11 cellular contexts compared by ENCODE assay signal in the genomic region with DNA sequence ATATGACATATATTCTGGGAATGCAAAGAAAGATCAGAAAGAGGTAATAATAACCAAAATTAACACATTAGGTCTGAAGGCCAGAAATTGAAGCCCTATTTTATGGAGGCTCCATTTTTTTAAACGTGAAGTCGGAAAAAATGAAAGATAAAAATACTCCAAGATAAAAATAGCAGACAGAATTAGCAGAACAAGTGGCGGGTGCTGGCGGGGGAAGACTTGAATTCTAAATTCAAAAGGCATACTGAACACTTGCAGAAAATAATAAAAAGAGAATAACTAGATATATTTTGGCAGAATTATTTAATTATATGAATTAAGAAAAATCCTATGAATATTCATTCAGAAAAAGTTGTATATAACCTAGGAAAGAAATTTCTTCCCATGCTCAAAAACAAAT.
"Had no signal": no experiment of that assay in that cellular context is flagged by ENCODE, and none has a peak within 500 bp of the region (broad histone marks: within the 10 kb centered on the region; RNA-seq: fewer than 3 reads in every experiment).

No MANE protein-coding gene starts in this region.

- H3K9ac ChIP-seq: GM23248 had no signal

- H3K4me2 ChIP-seq: GM23338 had no signal

- H3K36me3 ChIP-seq: HAP-1 had no signal

- FAIRE-seq: H1, H54 had no signal

- H3K4me3 ChIP-seq: GM23248, GM23338, HAP-1 had no signal

- H3K27ac ChIP-seq: GM23248 had no signal

- DNase-seq: GM23248, GOT3, H7, H9, HCEC 1CT, HFFc6 had no signal

- H3K9me3 ChIP-seq: HAP-1 had no signal

- H2AFZ ChIP-seq: GM23248, GM23338 had no signal

- ATAC-seq: GM23338, HCT116 had no signal
